ENCODE assay signal across 21 cellular contexts in genomic region chr4:166481739-166482138, GRCh38.
A peak's percentile ranks its signal among the peaks of the same experiment; 100 is the strongest.
DNase-seq lines count a peak whose midpoint lies in the region; ATAC-seq, FAIRE-seq and TF ChIP-seq lines count a peak whose summit lies in the region.
"Had no signal": no experiment of that assay in that cellular context is flagged by ENCODE, and none has a peak within 500 bp of the region (broad histone marks: within the 10 kb centered on the region; RNA-seq: fewer than 3 reads in every experiment).

No MANE protein-coding gene starts in this region.

- intact Hi-C loops in mammary epithelial cell (cut with micrococcal nuclease) (no loop called here), MCF 10A (cut with micrococcal nuclease) (no loop called here)

- H3K9me3 ChIP-seq in mammary epithelial cell (replicated peaks; ENCODE audit: insufficient read depth, low read length), result no peaks in the 10 kb centered on the region
- H3K9me3 ChIP-seq: BLaER1 treated with 17β-estradiol and CSF1 and Interleukin-3, amounts not matched to agents 10 nM and 100 nM; SJCRH30 had no signal

- no peaks in the 10 kb centered on the region for H3K4me1 ChIP-seq in mammary epithelial cell (ENCODE audit: insufficient read depth, low read length)
- H3K4me1 ChIP-seq: SJCRH30 had no signal

- ATAC-seq in HG03432 (IDR thresholded peaks at IDR 0.05; ENCODE audit: unreplicated experiment) (peak; percentile 89), HG02938 (IDR thresholded peaks at IDR 0.05; ENCODE audit: unreplicated experiment) (no peak)
- no peak for ATAC-seq in central memory CD8-positive, alpha-beta T cell (replicated peaks; ENCODE audit: extremely low read depth, poor library complexity, severe bottlenecking)

- no peaks in the 10 kb centered on the region for H3K27me3 Mint-ChIP-seq in MCF 10A (ENCODE audit: insufficient read depth, unreplicated experiment)
- no peaks in the 10 kb centered on the region for H3K27me3 Mint-ChIP-seq in central memory CD8-positive, alpha-beta T cell

- H3K27me3 ChIP-seq in mammary epithelial cell (ENCODE audit: insufficient read depth, low read length), result no peaks in the 10 kb centered on the region
- H3K27me3 ChIP-seq: BLaER1 treated with 17β-estradiol and CSF1 and Interleukin-3, amounts not matched to agents 10 nM and 100 nM; SJCRH30 had no signal

- POLR2A ChIA-PET in MCF 10A (lab: Yijun Ruan, JAX), result no interaction called here

- no peak for DNase-seq in mammary epithelial cell
- no peak for DNase-seq in MCF 10A (ENCODE audit: unreplicated experiment)
- DNase-seq in central memory CD8-positive, alpha-beta T cell (ENCODE audit: low spot score in 2 of 2), result no peak
- DNase-seq in hepatic stellate cell (ENCODE audit: low spot score), result no peak
- no peak for DNase-seq in H54 (ENCODE audit: insufficient read length, low spot score)
- DNase-seq in occipital lobe (lab: John Stamatoyannopoulos, UW), result no peak
- DNase-seq: DND-41, GDM1, H7, IMR-90, Karpas-422, NCI-H1417 treated with DMSO at 0.1 percent for 48 hours, NCI-H2029 treated with DMSO at 0.1 percent for 48 hours, NCI-H2171 treated with DMSO at 0.1 percent for 48 hours, NCI-H748 treated with DMSO at 0.1 percent for 48 hours, PC-9, SJCRH30 had no signal

- CTCF ChIA-PET in mammary epithelial cell (lab: Charles Lee; ENCODE audit: low non-redundant PET) (no interaction called here), MCF 10A (lab: Yijun Ruan, JAX) (no interaction called here)

- in situ Hi-C loops in mammary epithelial cell (cut with MboI; ENCODE audit: low sequenced_read_pairs in 2 of 2), result no loop called here

- H3K79me2 ChIP-seq in mammary epithelial cell (ENCODE audit: insufficient read depth, low read length), result no peaks in the 10 kb centered on the region

- peak overlapping the region; percentile 53 for H2AFZ ChIP-seq in mammary epithelial cell (ENCODE audit: low read depth, low read length)
- H2AFZ ChIP-seq: PC-9 had no signal

- H3K36me3 Mint-ChIP-seq in MCF 10A (ENCODE audit: insufficient read depth, unreplicated experiment), result no peaks in the 10 kb centered on the region
- no peaks in the 10 kb centered on the region for H3K36me3 Mint-ChIP-seq in central memory CD8-positive, alpha-beta T cell (ENCODE audit: insufficient read depth)

- no TSS peak for BruUV-seq in mammary epithelial cell (replicated peaks; lab: Mats Ljungman, UMichigan)
- no TSS peak for BruUV-seq in MCF 10A (replicated peaks; lab: Mats Ljungman, UMichigan)

- H3K9me3 Mint-ChIP-seq in MCF 10A (ENCODE audit: unreplicated experiment), result no peaks in the 10 kb centered on the region
- peaks cover 6% of the 10 kb centered on the region for H3K9me3 Mint-ChIP-seq in central memory CD8-positive, alpha-beta T cell

- no peak overlapping the region for H3K27ac Mint-ChIP-seq in MCF 10A (ENCODE audit: low read depth, unreplicated experiment)
- peak overlapping the region; percentile 16 for H3K27ac Mint-ChIP-seq in central memory CD8-positive, alpha-beta T cell (ENCODE audit: low read depth)

- H3K4me1 Mint-ChIP-seq in MCF 10A (ENCODE audit: insufficient read depth, unreplicated experiment), result no peaks in the 10 kb centered on the region
- H3K4me1 Mint-ChIP-seq in central memory CD8-positive, alpha-beta T cell, result no peaks in the 10 kb centered on the region

- H4K20me1 ChIP-seq in mammary epithelial cell (ENCODE audit: insufficient read depth, low read length), result no peaks in the 10 kb centered on the region
- H4K20me1 ChIP-seq: BLaER1 treated with 17β-estradiol and CSF1 and Interleukin-3, amounts not matched to agents 10 nM and 100 nM had no signal

- H3K36me3 ChIP-seq in mammary epithelial cell (ENCODE audit: insufficient read depth, low read length), result no peaks in the 10 kb centered on the region
- H3K36me3 ChIP-seq: BLaER1 treated with 17β-estradiol and CSF1 and Interleukin-3, amounts not matched to agents 10 nM and 100 nM; SJCRH30 had no signal

- no peak for FAIRE-seq in H54 (lab: Jason Lieb, UNC)
- FAIRE-seq: GM19239 had no signal

- no peak overlapping the region for H3K4me3 ChIP-seq in mammary epithelial cell (replicated peaks in 1 of 3; ENCODE audit: insufficient read depth in 1 of 3, low read depth in 2 of 3, low read length in 3 of 3)
- H3K4me3 ChIP-seq: BLaER1 treated with 17β-estradiol and CSF1 and Interleukin-3, amounts not matched to agents 10 nM and 100 nM; PC-9; SJCRH30 had no signal

- no peak overlapping the region for H3K4me2 ChIP-seq in mammary epithelial cell (ENCODE audit: insufficient read depth, low read depth, low read length)
- H3K4me2 ChIP-seq: PC-9 had no signal

- TF ChIP-seq POLR2A in H54 (IDR thresholded peaks at IDR 0.05; ENCODE audit: low read depth, low read length), result no peak

- TF ChIP-seq CTCF in mammary epithelial cell (conservative IDR thresholded peaks at IDR 0.05 in 1 of 2, IDR thresholded peaks at IDR 0.05 in 1 of 2; ENCODE audit: extremely low read depth in 1 of 2, insufficient read depth in 1 of 2, low read depth in 1 of 2, low read length in 2 of 2) (no peak), MCF 10A (IDR thresholded peaks at IDR 0.05; ENCODE audit: unreplicated experiment) (no peak)

- no peak overlapping the region for H3K4me3 Mint-ChIP-seq in MCF 10A (ENCODE audit: unreplicated experiment)
- no peak overlapping the region for H3K4me3 Mint-ChIP-seq in central memory CD8-positive, alpha-beta T cell

- no peak overlapping the region for H3K27ac ChIP-seq in mammary epithelial cell (ENCODE audit: insufficient read depth, low read depth, low read length)
- H3K27ac ChIP-seq: PC-9, SJCRH30 had no signal

- no peak overlapping the region for H3K9ac ChIP-seq in mammary epithelial cell (ENCODE audit: insufficient read depth, low read length)
- H3K9ac ChIP-seq: BLaER1 treated with 17β-estradiol and CSF1 and Interleukin-3, amounts not matched to agents 10 nM and 100 nM had no signal

- dilution Hi-C loops in mammary epithelial cell (cut with HindIII; ENCODE audit: low sequenced_read_pairs), result no loop called here
